In genomic region chr12:53625946-53626701, GRCh38 we compare ENCODE assay signal across 8 cellular contexts.
DNase-seq lines count a peak whose midpoint lies in the region; ATAC-seq and TF ChIP-seq lines count a peak whose summit lies in the region.

ATF7 (minus strand) TSS chr12:53626382; CDS start chr12:53601000, 25,382 bp downstream.

- no peaks in the 10 kb centered on the region for H3K27me3 Mint-ChIP-seq in central memory CD8-positive, alpha-beta T cell

- peaks cover 28% of the 10 kb centered on the region for H3K4me1 Mint-ChIP-seq in central memory CD8-positive, alpha-beta T cell

- peak within 1 kb of the TSS; percentile 98 for H3K4me3 Mint-ChIP-seq in central memory CD8-positive, alpha-beta T cell

- H3K4me3 ChIP-seq in AG09309 (ENCODE audit: control insufficient read depth, low read depth, low read length), result peak within 1 kb of the TSS; percentile 93

- peaks cover 13% of the 10 kb centered on the region for H3K36me3 Mint-ChIP-seq in central memory CD8-positive, alpha-beta T cell (ENCODE audit: insufficient read depth)

- ATAC-seq in GM19025 (IDR thresholded peaks at IDR 0.05; ENCODE audit: low read depth, unreplicated experiment) (peak; percentile 94), HG03342 (IDR thresholded peaks at IDR 0.05; ENCODE audit: unreplicated experiment) (peak; percentile 95)
- ATAC-seq in central memory CD8-positive, alpha-beta T cell (replicated peaks; ENCODE audit: extremely low read depth, poor library complexity, severe bottlenecking), result peak; percentile 97

- TF ChIP-seq CTCF in AG09309 (IDR thresholded peaks at IDR 0.05; ENCODE audit: control insufficient read depth, insufficient read depth, low read depth, low read length, missing control alignments), result no peak

- DNase-seq in AG09309 (ENCODE audit: low read depth) (peak; percentile 89), NCI-H446 (lab: John Stamatoyannopoulos, UW) (peak; percentile 96 to 98), iris pigment epithelial cell (ENCODE audit: low read depth) (peak; percentile 97)
- DNase-seq in activated CD4-positive, CD25-positive, alpha-beta regulatory T cell treated with anti-CD3 and anti-CD28 coated beads, Interleukin-2, amount 50 U/mL, for 16 hours (ENCODE audit: low read depth, low spot score), result peak; percentile 94
- peak; percentile 98 to 99 for DNase-seq in central memory CD8-positive, alpha-beta T cell (ENCODE audit: low spot score in 2 of 2)
- peak; percentile 97 to 99 for DNase-seq in stimulated activated CD4-positive, alpha-beta T cell treated with anti-CD3 and anti-CD28 coated beads, Interleukin-12 subunit alpha, Interleukin-12 subunit beta, amount 100 ng/mL, for 24 hours (ENCODE audit: low read depth in 2 of 2)

- H3K9me3 Mint-ChIP-seq in central memory CD8-positive, alpha-beta T cell, result no peaks in the 10 kb centered on the region

- peak within 1 kb of the TSS; percentile 97 for H3K27ac Mint-ChIP-seq in central memory CD8-positive, alpha-beta T cell (ENCODE audit: low read depth)

Comparison
In these comparisons a context has a peak if more than half of its experiments do, and no peak if none do; other contexts are left out.
1. Peak in every context shown above with its lines: DNase-seq, ATAC-seq and H3K4me3 ChIP-seq.